In the genomic region with DNA sequence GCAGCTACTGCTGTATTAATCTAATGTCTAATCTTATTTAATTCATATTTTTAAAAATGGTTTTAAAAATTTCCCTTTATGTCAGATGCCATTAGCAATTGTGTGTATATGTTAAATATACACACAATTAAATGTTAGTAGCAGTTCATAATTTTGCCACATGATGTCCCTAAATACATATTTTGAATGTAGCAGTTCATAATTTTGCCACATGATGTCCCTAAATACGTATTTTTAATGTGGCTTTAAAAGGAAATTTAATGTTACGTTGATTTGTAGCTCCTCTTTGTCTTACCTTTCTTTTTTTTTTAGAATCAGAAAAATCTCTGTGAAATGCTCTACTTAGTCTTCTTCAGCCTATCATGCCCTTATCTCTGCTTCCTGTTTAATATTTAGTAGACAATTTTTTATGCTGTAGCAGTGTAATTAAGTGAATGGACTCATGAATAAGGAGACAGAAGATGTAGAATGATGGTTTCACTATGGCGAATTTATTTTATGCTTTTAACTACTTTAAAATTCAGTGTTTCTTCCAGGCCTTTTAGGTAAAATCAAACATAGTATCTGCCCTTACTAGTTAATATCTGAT, we compare ENCODE assay signal across 8 cellular contexts. TPM values are rescaled to one million over a fixed set of nuclear protein-coding genes. Genes with fewer than 3 reads are reported as not detected.
DNase-seq lines count a peak whose midpoint lies in the region; ATAC-seq and TF ChIP-seq lines count a peak whose summit lies in the region.

No MANE protein-coding gene starts in this region.

- no peak overlapping the region for H3K4me3 ChIP-seq in SU-DHL-6 (ENCODE audit: insufficient read depth, low read length, poor library complexity, severe bottlenecking)
- H3K4me3 ChIP-seq in hepatocyte: no peak overlapping the region

- H3K27ac ChIP-seq in SU-DHL-6 (ENCODE audit: low read depth, low read length) (no peak overlapping the region), hepatocyte (no peak overlapping the region)

- no peaks in the 10 kb centered on the region for H3K27me3 ChIP-seq in SU-DHL-6 (ENCODE audit: low read length)
- no peaks in the 10 kb centered on the region for H3K27me3 ChIP-seq in hepatocyte

- H4K20me1 ChIP-seq in SU-DHL-6 (ENCODE audit: low read depth, low read length) (no peaks in the 10 kb centered on the region), hepatocyte (ENCODE audit: insufficient read depth, poor library complexity, severe bottlenecking) (no peaks in the 10 kb centered on the region)

- no peaks in the 10 kb centered on the region for H3K36me3 Mint-ChIP-seq in Calu3 (ENCODE audit: insufficient read depth, unreplicated experiment)
- no peaks in the 10 kb centered on the region for H3K36me3 Mint-ChIP-seq in activated T-helper 17 cell treated with anti-CD3 and anti-CD28 coated beads, Interleukin-2, amount 50 U/mL, for 72 hours (ENCODE audit: low read depth)

- no peak overlapping the region for H2AFZ ChIP-seq in SU-DHL-6 (ENCODE audit: low read depth, low read length, severe bottlenecking)
- no peak overlapping the region for H2AFZ ChIP-seq in hepatocyte

- H3K9ac ChIP-seq in SU-DHL-6 (ENCODE audit: low read length): no peak overlapping the region

- ATAC-seq in GM19328 (IDR thresholded peaks at IDR 0.05; ENCODE audit: unreplicated experiment): peak; percentile 78
- peak; percentile 72 for ATAC-seq in HG03521 (IDR thresholded peaks at IDR 0.05; ENCODE audit: unreplicated experiment)
- no peak for ATAC-seq in activated T-helper 17 cell treated with anti-CD3 and anti-CD28 coated beads, Interleukin-2, amount 50 U/mL, for 72 hours (replicated peaks)

- no peak overlapping the region for H3K27ac Mint-ChIP-seq in Calu3 (ENCODE audit: unreplicated experiment)
- no peak overlapping the region for H3K27ac Mint-ChIP-seq in activated T-helper 17 cell treated with anti-CD3 and anti-CD28 coated beads, Interleukin-2, amount 50 U/mL, for 72 hours

- no peak overlapping the region for H3K4me3 Mint-ChIP-seq in Calu3 (ENCODE audit: low read depth, unreplicated experiment)
- no peak overlapping the region for H3K4me3 Mint-ChIP-seq in activated T-helper 17 cell treated with anti-CD3 and anti-CD28 coated beads, Interleukin-2, amount 50 U/mL, for 72 hours

- DNase-seq in Calu3: no peak
- peak; percentile 56 for DNase-seq in hepatocyte (ENCODE audit: low spot score)
- DNase-seq in amygdala (lab: John Stamatoyannopoulos, UW): no peak
- DNase-seq in NCI-H1436 (lab: John Stamatoyannopoulos, UW): no peak

- H3K9me2 ChIP-seq in SU-DHL-6 (replicated peaks; ENCODE audit: insufficient read depth, low read length): no peaks in the 10 kb centered on the region
- H3K9me2 ChIP-seq in hepatocyte (replicated peaks; ENCODE audit: insufficient read depth): no peaks in the 10 kb centered on the region

- H3K4me2 ChIP-seq in SU-DHL-6 (ENCODE audit: low read depth, low read length, poor library complexity, severe bottlenecking) (no peak overlapping the region), hepatocyte (no peak overlapping the region)

- WGBS in hepatocyte (ENCODE audit: low lambda C conversion rate, missing lambda C conversion rate): 48% methylated on average over 3 of the region's 3 CpGs

- intact Hi-C loops in Calu3 (cut with micrococcal nuclease; ENCODE audit: unreplicated experiment): loop anchor here (1.0 to 5.0 kb wide), 3 partner anchors 121 to 565 kb away; no protein-coding TSS in a partner anchor

- CTCF ChIA-PET in Calu3 (lab: Charles Lee): interaction anchor here (1.1 kb wide), 1 partner anchor 104 kb away, joined by 3 read pairs; no protein-coding TSS in a partner anchor

- peak; percentile 48 for TF ChIP-seq CTCF in Calu3 (IDR thresholded peaks at IDR 0.05; ENCODE audit: unreplicated experiment)
- peak; percentile 73 for TF ChIP-seq CTCF in SU-DHL-6 (IDR thresholded peaks at IDR 0.05; ENCODE audit: insufficient read depth, low read length, poor library complexity, severe bottlenecking)
- TF ChIP-seq CTCF in hepatocyte (IDR thresholded peaks at IDR 0.05; ENCODE audit: poor library complexity): peak; percentile 89

- no peaks in the 10 kb centered on the region for H3K36me3 ChIP-seq in SU-DHL-6 (ENCODE audit: low read length)
- H3K36me3 ChIP-seq in hepatocyte (replicated peaks; ENCODE audit: insufficient read depth, low read depth): no peaks in the 10 kb centered on the region

- H3K9me3 ChIP-seq in SU-DHL-6 (ENCODE audit: insufficient read depth, low read length): no peaks in the 10 kb centered on the region
- H3K9me3 ChIP-seq in hepatocyte (ENCODE audit: low read depth): no peaks in the 10 kb centered on the region

- H3F3A ChIP-seq in SU-DHL-6 (ENCODE audit: insufficient read depth): no peaks in the 10 kb centered on the region

- no peaks in the 10 kb centered on the region for H3K4me1 Mint-ChIP-seq in Calu3 (ENCODE audit: low read depth, unreplicated experiment)
- H3K4me1 Mint-ChIP-seq in activated T-helper 17 cell treated with anti-CD3 and anti-CD28 coated beads, Interleukin-2, amount 50 U/mL, for 72 hours: no peaks in the 10 kb centered on the region

- no peaks in the 10 kb centered on the region for H3K27me3 Mint-ChIP-seq in Calu3 (ENCODE audit: unreplicated experiment)
- H3K27me3 Mint-ChIP-seq in activated T-helper 17 cell treated with anti-CD3 and anti-CD28 coated beads, Interleukin-2, amount 50 U/mL, for 72 hours: peaks cover 4% of the 10 kb centered on the region

- no TSS peak for BruUV-seq in Calu3 (replicated peaks; lab: Mats Ljungman, UMichigan)

- H3K4me1 ChIP-seq in hepatocyte (ENCODE audit: insufficient read depth): peaks cover 5% of the 10 kb centered on the region

- no peaks in the 10 kb centered on the region for H3K79me2 ChIP-seq in SU-DHL-6 (ENCODE audit: insufficient read depth, low read length)
- no peaks in the 10 kb centered on the region for H3K79me2 ChIP-seq in hepatocyte

- H3K9me3 Mint-ChIP-seq in Calu3 (ENCODE audit: low read depth, unreplicated experiment): no peaks in the 10 kb centered on the region
- H3K9me3 Mint-ChIP-seq in activated T-helper 17 cell treated with anti-CD3 and anti-CD28 coated beads, Interleukin-2, amount 50 U/mL, for 72 hours: no peaks in the 10 kb centered on the region

RNA-seq across cellular contexts. Expression of a gene that starts 26.1 kb away (rescaled TPM):
- total RNA-seq in Calu3 (2022) (not detected in 2 replicates), hepatocyte (0.07 TPM in 1 of 2 replicates, not detected in the other)
- polyA plus RNA-seq in hepatocyte: not detected in 2 replicates
- not detected for total RNA-seq in activated T-helper 17 cell treated with anti-CD3 and anti-CD28 coated beads, Interleukin-2, amount 50 U/mL, for 72 hours
